In genomic region chrX:115261148-115261547, GRCh38 we compare ENCODE assay signal across 1 cellular context.
TF ChIP-seq lines count a peak whose summit lies in the region.

No MANE protein-coding gene starts in this region.

TF ChIP-seq in HEK293, 187 proteins besides CTCF, POLR2A, EP300 and RAD21 (continued from another document):
- no peak for TF ChIP-seq PRDM6 (tag by site-specific recombination; IDR thresholded peaks at IDR 0.05)
- TF ChIP-seq ZFP69B (tag by site-specific recombination; IDR thresholded peaks at IDR 0.05), result peak; percentile 65; the same call in 1 of the 2 replicates
- no peak for TF ChIP-seq SETDB1 (IDR thresholded peaks at IDR 0.05; ENCODE audit: insufficient read length, low read length)
- TF ChIP-seq ZFP37 (tag by site-specific recombination; IDR thresholded peaks at IDR 0.05), result no peak
- TF ChIP-seq ZSCAN4 (tag by site-specific recombination; IDR thresholded peaks at IDR 0.05), result no peak
- TF ChIP-seq ZNF623 (tag by site-specific recombination; IDR thresholded peaks at IDR 0.05), result no peak
- peak; percentile 57; the same call in 1 of the 2 replicates for TF ChIP-seq ZNF692 (tag by site-specific recombination; IDR thresholded peaks at IDR 0.05)
- no peak for TF ChIP-seq ZNF37A (tag by site-specific recombination; IDR thresholded peaks at IDR 0.05)
- TF ChIP-seq ZNF830 (tag by site-specific recombination; IDR thresholded peaks at IDR 0.05; ENCODE audit: low read depth), result no peak
- TF ChIP-seq PBX3 (CRISPR knock-in tag; IDR thresholded peaks at IDR 0.05), result no peak
- no peak for TF ChIP-seq ATF2 (tag by site-specific recombination; IDR thresholded peaks at IDR 0.05; ENCODE audit: low read depth)
- TF ChIP-seq INSM2 (tag by site-specific recombination; IDR thresholded peaks at IDR 0.05), result no peak
